8 cellular contexts compared by ENCODE assay signal in the genomic region with DNA sequence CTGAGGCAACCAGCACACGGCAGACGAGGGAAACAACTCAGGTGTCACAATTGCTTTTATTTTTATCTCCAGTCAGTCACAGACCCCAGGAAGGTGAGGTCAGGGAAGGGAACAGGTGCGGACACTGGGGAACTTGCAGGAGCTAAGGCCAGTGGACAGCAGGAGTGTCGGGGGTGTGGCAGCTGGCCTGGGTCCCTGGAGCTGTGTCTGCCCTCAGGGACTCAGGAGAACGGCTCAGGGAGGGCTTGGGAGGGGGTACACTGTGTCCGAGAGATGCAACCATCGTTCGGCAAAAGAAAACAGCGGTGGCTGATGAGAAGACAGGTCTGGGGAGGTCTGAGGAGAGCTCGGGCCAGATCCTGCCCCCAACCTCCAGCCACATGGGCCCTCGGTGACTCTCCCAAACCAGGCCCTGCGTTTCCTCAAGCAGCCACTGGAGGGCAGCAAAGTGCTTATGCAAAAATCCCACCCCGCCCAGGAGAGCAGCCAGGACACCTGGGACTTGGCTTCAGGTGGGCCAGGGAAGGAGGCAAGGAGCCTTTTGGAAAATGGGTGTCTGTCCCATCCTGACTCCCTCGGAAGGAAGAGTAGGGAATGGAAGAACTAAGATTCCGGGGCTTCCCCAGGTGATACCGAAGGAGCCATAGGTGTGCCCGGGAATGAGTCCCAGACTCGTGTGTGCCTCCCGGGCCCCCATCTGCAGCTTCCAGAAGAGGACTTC. TPM values are rescaled to one million over a fixed set of nuclear protein-coding genes. Genes with fewer than 3 reads are reported as not detected.
A peak's percentile ranks its signal among the peaks of the same experiment; 100 is the strongest.
DNase-seq lines count a peak whose midpoint lies in the region; ATAC-seq, FAIRE-seq and TF ChIP-seq lines count a peak whose summit lies in the region.

No MANE protein-coding gene starts in this region.

- DNase-seq in A673 (ENCODE audit: low spot score) (peak; percentile 73), GM12892 (ENCODE audit: insufficient read length) (peak; percentile 94), NCI-H2196 treated with DMSO at 0.1 percent for 48 hours (lab: John Stamatoyannopoulos, UW; ENCODE audit: unreplicated experiment) (peak; percentile 57), dermis microvascular lymphatic vessel endothelial cell (ENCODE audit: low read depth in 2 of 2) (peak; percentile 6 to 52), lung (ENCODE audit: low spot score) (peak; percentile 82)
- peak; percentile 63 to 67 for DNase-seq in activated CD4-positive, alpha-beta T cell treated with anti-CD3 and anti-CD28 coated beads, Interleukin-2, amount 50 U/mL, for 4 hours
- DNase-seq in stimulated activated CD8-positive, alpha-beta memory T cell treated with anti-CD3 and anti-CD28 coated beads, Interleukin-15, amount 100 ng/mL, for 24 hours (ENCODE audit: low read depth): peak; percentile 44

- H3K4me3 ChIP-seq in A673 (ENCODE audit: low read depth, low read length, poor library complexity, severe bottlenecking) (no peak overlapping the region), lung (no peak overlapping the region)

- TF ChIP-seq POLR2A in GM12892 (IDR thresholded peaks at IDR 0.05; ENCODE audit: low read depth, low read length): no peak

- POLR2A ChIA-PET in A673 (lab: Charles Lee; ENCODE audit: low non-redundant PET): no interaction called here

- H3K36me3 ChIP-seq in A673 (ENCODE audit: insufficient read depth, low read length, poor library complexity, severe bottlenecking): no peaks in the 10 kb centered on the region
- no peaks in the 10 kb centered on the region for H3K36me3 ChIP-seq in lung (ENCODE audit: control insufficient read depth in 2 of 2, insufficient read depth in 2 of 2, low read length in 2 of 2)

- H3K27me3 ChIP-seq in A673 (replicated peaks; ENCODE audit: insufficient read depth, low read depth, low read length, poor library complexity) (no peaks in the 10 kb centered on the region), lung (ENCODE audit: control insufficient read depth, insufficient read depth) (no peaks in the 10 kb centered on the region)

- H3K4me1 ChIP-seq in A673 (ENCODE audit: insufficient read depth, low read length, poor library complexity, severe bottlenecking) (peaks cover 7% of the 10 kb centered on the region), lung (ENCODE audit: control insufficient read depth in 2 of 2, insufficient read depth in 2 of 2, low read length in 2 of 2) (peaks cover 0 to 7% of the 10 kb centered on the region in 2 donors)

- ATAC-seq in lung (ENCODE audit: insufficient read depth, low FRiP score) (peak; percentile 67), HG02571 (IDR thresholded peaks at IDR 0.05; ENCODE audit: unreplicated experiment) (no peak)

- 35 to 46% methylated on average over 19 of the region's 19 CpGs for WGBS in lung, 2 donors

- CTCF ChIA-PET in A673 (lab: Charles Lee): interaction anchor here (0.6 to 1.6 kb wide), 5 partner anchors 20 to 447 kb away, joined by 3 to 7 read pairs (median 5); no protein-coding TSS in a partner anchor

- TF ChIP-seq CTCF in A673 (conservative IDR thresholded peaks at IDR 0.05; ENCODE audit: low read depth, low read length) (peak; percentile 97), lung (IDR thresholded peaks at IDR 0.05; ENCODE audit: control extremely low read depth, extremely low read depth) (peak; percentile 95)

- H3K9me3 ChIP-seq in A673 (ENCODE audit: low read depth, low read length, poor library complexity, severe bottlenecking) (no peaks in the 10 kb centered on the region), lung (ENCODE audit: control insufficient read depth in 2 of 2, insufficient read depth in 1 of 2, low read length in 1 of 2) (no peaks in the 10 kb centered on the region)

- intact Hi-C loops in A673 (cut with micrococcal nuclease; ENCODE audit: unreplicated experiment): loop anchor here (5.0 kb wide), 1 partner anchor 80 kb away; no protein-coding TSS in a partner anchor

- H3K27ac ChIP-seq in A673 (ENCODE audit: low read depth, low read length, poor library complexity, severe bottlenecking) (no peak overlapping the region), lung (ENCODE audit: low read depth in 1 of 2, low read length in 1 of 2) (peak overlapping the region in 1 of 2 donors; percentile 37)

- peak; percentile 81 for FAIRE-seq in GM12892 (lab: Jason Lieb, UNC)

- no TSS peak for BruUV-seq in A673 (replicated peaks; lab: Mats Ljungman, UMichigan)

RNA-seq across cellular contexts. Expression of gene BCDIN3D, which starts 24.1 kb away (rescaled TPM):
- total RNA-seq in A673 (2021) (5.7 and 6.4 TPM in 2 replicates), dermis microvascular lymphatic vessel endothelial cell (1.8 and 3.2 TPM in 2 replicates), lung (1 to 10 TPM; 2.6 to 4.4 TPM)
- 3.9 TPM for polyA plus RNA-seq in GM12892 (2012; ENCODE audit: missing spikeins)
- polyA plus RNA-seq in lung: 1 to 10 TPM; 2.6 to 3.4 TPM

RNA-seq across cellular contexts. Expression of gene FAIM2, which starts 36.7 kb away (rescaled TPM):
- total RNA-seq in A673 (2021): 0.11 TPM in 1 of 2 replicates, not detected in the other
- not detected for polyA plus RNA-seq in GM12892 (2012; ENCODE audit: missing spikeins)
- total RNA-seq in dermis microvascular lymphatic vessel endothelial cell: not detected in 2 replicates
- 1 to 10 TPM in 1 of 2 donors, under 1 TPM in 1; 0.57 to 1.4 TPM for total RNA-seq in lung
- under 1 TPM; 0.46 to 0.53 TPM for polyA plus RNA-seq in lung

RNA-seq across cellular contexts. Expression of gene NCKAP5L, which starts 38.8 kb away (rescaled TPM):
- 28.2 and 29.0 TPM in 2 replicates for total RNA-seq in A673 (2021)
- polyA plus RNA-seq in GM12892 (2012; ENCODE audit: missing spikeins): 2.5 TPM
- 5.5 and 7.8 TPM in 2 replicates for total RNA-seq in dermis microvascular lymphatic vessel endothelial cell
- 10 to 100 TPM; 20.9 to 30.8 TPM for total RNA-seq in lung
- polyA plus RNA-seq in lung: 10 to 100 TPM; 15.7 to 19.2 TPM

Comparison
In these comparisons a context has a peak if more than half of its experiments do, and no peak if none do; other contexts are left out.
1. DNase-seq: peak in every context shown above with its lines; median percentile 94 in GM12892; 82 in lung; 73 in A673; 65 in activated CD4-positive, alpha-beta T cell treated with anti-CD3 and anti-CD28 coated beads, Interleukin-2, amount 50 U/mL, for 4 hours; 57 in NCI-H2196 treated with DMSO at 0.1 percent for 48 hours; 44 in stimulated activated CD8-positive, alpha-beta memory T cell treated with anti-CD3 and anti-CD28 coated beads, Interleukin-15, amount 100 ng/mL, for 24 hours; 29 in dermis microvascular lymphatic vessel endothelial cell.